1 cellular context compared by ENCODE assay signal in the genomic region with DNA sequence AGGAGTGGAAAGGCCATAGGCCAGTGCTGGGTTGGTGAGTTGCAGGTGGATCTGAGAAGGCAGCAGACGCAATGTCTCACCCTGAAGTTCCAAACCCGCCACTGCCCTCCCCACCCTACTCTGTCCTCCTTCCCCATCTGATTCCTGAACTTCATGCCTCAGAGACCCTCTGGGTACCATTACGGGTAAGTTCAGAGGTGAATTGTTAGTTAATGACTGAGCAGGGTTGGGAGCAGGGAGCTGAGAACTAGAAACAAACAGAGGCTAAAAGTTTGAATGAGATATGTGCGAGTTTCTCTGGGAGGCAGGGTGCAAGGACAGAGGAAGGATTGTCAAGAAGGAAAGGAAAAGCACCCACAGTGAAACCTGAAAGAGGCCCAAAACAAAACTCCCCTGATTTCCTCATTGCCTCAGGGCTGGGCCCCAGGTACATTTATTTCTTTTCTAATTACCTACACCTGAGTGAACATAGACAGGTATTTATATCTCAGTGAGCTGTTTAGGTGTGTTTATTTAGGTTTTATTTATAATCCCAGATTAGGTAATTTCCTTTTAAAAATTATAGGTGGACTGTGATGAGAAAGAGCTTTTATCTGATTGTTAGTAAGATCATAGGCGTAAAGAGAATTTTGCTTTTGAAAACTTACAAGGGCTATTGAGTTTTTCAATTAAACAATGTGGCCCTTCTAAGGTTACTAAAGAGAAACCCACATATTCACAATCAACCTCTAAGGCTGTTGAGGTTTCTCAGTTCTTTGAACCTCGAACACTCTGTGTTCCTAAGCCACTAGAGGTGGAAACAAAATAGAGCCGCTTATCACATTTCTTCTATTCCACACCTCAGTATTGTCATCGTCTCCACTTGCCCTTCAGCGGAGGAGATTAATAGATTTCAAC.
TF ChIP-seq lines count a peak whose summit lies in the region.

No MANE protein-coding gene starts in this region.

TF ChIP-seq in endothelial cell of umbilical vein, 7 proteins besides CTCF, POLR2A, EP300 and RAD21 (continued from another document):
- TF ChIP-seq FOS (IDR thresholded peaks at IDR 0.05; ENCODE audit: borderline replicate concordance, insufficient read depth, low read length) (no peak), MYC (IDR thresholded peaks at IDR 0.05; ENCODE audit: low read depth, low read length) (no peak)
